Comparison of ENCODE assay signal across 14 cellular contexts in genomic region chr17:8946476-8946875, GRCh38. TPM values are rescaled to one million over a fixed set of nuclear protein-coding genes. Genes with fewer than 3 reads are reported as not detected.
DNase-seq lines count a peak whose midpoint lies in the region; ATAC-seq and TF ChIP-seq lines count a peak whose summit lies in the region.
"Had no signal": no experiment of that assay in that cellular context is flagged by ENCODE, and none has a peak within 500 bp of the region (broad histone marks: within the 10 kb centered on the region; RNA-seq: fewer than 3 reads in every experiment).

No MANE protein-coding gene starts in this region.

- H3K4me3 Mint-ChIP-seq in activated T-cell treated with anti-CD3 and anti-CD28 coated beads, Interleukin-2, amount 50 U/mL, for 72 hours, result peak overlapping the region in 1 of 2 donors; percentile 11
- H3K4me3 Mint-ChIP-seq in dendritic cell treated with granulocyte-macrophage colony-stimulating factor and Interleukin-4, amounts not matched to agents 40 ng/mL and 50 ng/mL, for 4 days, result no peak overlapping the region
- H3K4me3 Mint-ChIP-seq in stimulated activated naive B cell treated with anti-CD40 and anti-IgM and Interleukin-4, amounts not matched to agents 10 μg/mL and 1 μg/mL and 100 μg/mL, for 72 hours, result no peak overlapping the region
- no peak overlapping the region for H3K4me3 Mint-ChIP-seq in HFFc6

- peaks cover 88% of the 10 kb centered on the region for H3K4me1 Mint-ChIP-seq in activated T-cell treated with anti-CD3 and anti-CD28 coated beads, Interleukin-2, amount 50 U/mL, for 72 hours (ENCODE audit: low read depth)
- H3K4me1 Mint-ChIP-seq in dendritic cell treated with granulocyte-macrophage colony-stimulating factor and Interleukin-4, amounts not matched to agents 40 ng/mL and 50 ng/mL, for 4 days (ENCODE audit: low read depth), result peaks cover 87% of the 10 kb centered on the region
- H3K4me1 Mint-ChIP-seq in stimulated activated naive B cell treated with anti-CD40 and anti-IgM and Interleukin-4, amounts not matched to agents 10 μg/mL and 1 μg/mL and 100 μg/mL, for 72 hours, result peaks cover 49 to 71% of the 10 kb centered on the region in 2 donors
- H3K4me1 Mint-ChIP-seq in HFFc6 (ENCODE audit: low read depth), result no peaks in the 10 kb centered on the region

- H3K27ac Mint-ChIP-seq in activated T-cell treated with anti-CD3 and anti-CD28 coated beads, Interleukin-2, amount 50 U/mL, for 72 hours, result no peak overlapping the region
- H3K27ac Mint-ChIP-seq in dendritic cell treated with granulocyte-macrophage colony-stimulating factor and Interleukin-4, amounts not matched to agents 40 ng/mL and 50 ng/mL, for 4 days, result peak overlapping the region; percentile 73
- peak overlapping the region; percentile 42 for H3K27ac Mint-ChIP-seq in stimulated activated naive B cell treated with anti-CD40 and anti-IgM and Interleukin-4, amounts not matched to agents 10 μg/mL and 1 μg/mL and 100 μg/mL, for 72 hours
- H3K27ac Mint-ChIP-seq in HFFc6, result no peak overlapping the region

- TF ChIP-seq CTCF in HFFc6 (IDR thresholded peaks at IDR 0.05), result no peak

- ATAC-seq in activated T-cell treated with anti-CD3 and anti-CD28 coated beads, Interleukin-2, amount 50 U/mL, for 72 hours (replicated peaks in 1 of 2), result peak; percentile 24 to 28
- no peak for ATAC-seq in stimulated activated naive B cell treated with anti-CD40 and anti-IgM and Interleukin-4, amounts not matched to agents 10 μg/mL and 1 μg/mL and 100 μg/mL, for 72 hours (replicated peaks)
- ATAC-seq in GM18873 (IDR thresholded peaks at IDR 0.05; ENCODE audit: low FRiP score, unreplicated experiment), result no peak

- DNase-seq in activated T-cell treated with anti-CD3 and anti-CD28 coated beads, Interleukin-2, amount 50 U/mL, for 72 hours, result peak in 1 of 2 donors; percentile 48
- DNase-seq in activated T-cell treated with anti-CD3 and anti-CD28 coated beads for 4 hours, result no peak
- peak; percentile 5 for DNase-seq in RKO (ENCODE audit: low spot score)
- DNase-seq in stimulated activated naive B cell treated with anti-CD40 and anti-IgM and Interleukin-4, amounts not matched to agents 10 μg/mL and 1 μg/mL and 100 μg/mL, for 72 hours, result no peak
- DNase-seq in HFFc6, result no peak
- DNase-seq in kidney glomerular epithelial cell (lab: John Stamatoyannopoulos, UW), result no peak
- DNase-seq: ACHN, cortex of kidney, NCI-H2081, NCI-H774 had no signal

- intact Hi-C loops in dendritic cell treated with granulocyte-macrophage colony-stimulating factor and Interleukin-4, amounts not matched to agents 40 ng/mL and 50 ng/mL, for 4 days (cut with micrococcal nuclease), result no loop called here

- no peaks in the 10 kb centered on the region for H3K27me3 Mint-ChIP-seq in activated T-cell treated with anti-CD3 and anti-CD28 coated beads, Interleukin-2, amount 50 U/mL, for 72 hours (ENCODE audit: low read depth)
- H3K27me3 Mint-ChIP-seq in dendritic cell treated with granulocyte-macrophage colony-stimulating factor and Interleukin-4, amounts not matched to agents 40 ng/mL and 50 ng/mL, for 4 days, result no peaks in the 10 kb centered on the region
- no peaks in the 10 kb centered on the region for H3K27me3 Mint-ChIP-seq in stimulated activated naive B cell treated with anti-CD40 and anti-IgM and Interleukin-4, amounts not matched to agents 10 μg/mL and 1 μg/mL and 100 μg/mL, for 72 hours
- no peaks in the 10 kb centered on the region; the same call in none of the 2 replicates for H3K27me3 Mint-ChIP-seq in HFFc6 (ENCODE audit: insufficient read depth)

- H3K9me3 Mint-ChIP-seq in activated T-cell treated with anti-CD3 and anti-CD28 coated beads, Interleukin-2, amount 50 U/mL, for 72 hours, result peaks cover 4 to 6% of the 10 kb centered on the region in 2 donors
- no peaks in the 10 kb centered on the region for H3K9me3 Mint-ChIP-seq in dendritic cell treated with granulocyte-macrophage colony-stimulating factor and Interleukin-4, amounts not matched to agents 40 ng/mL and 50 ng/mL, for 4 days
- H3K9me3 Mint-ChIP-seq in stimulated activated naive B cell treated with anti-CD40 and anti-IgM and Interleukin-4, amounts not matched to agents 10 μg/mL and 1 μg/mL and 100 μg/mL, for 72 hours, result peaks cover 0 to 3% of the 10 kb centered on the region in 2 donors
- peaks cover 45% of the 10 kb centered on the region for H3K9me3 Mint-ChIP-seq in HFFc6

- peaks cover 23 to 27% of the 10 kb centered on the region in 2 donors for H3K36me3 Mint-ChIP-seq in activated T-cell treated with anti-CD3 and anti-CD28 coated beads, Interleukin-2, amount 50 U/mL, for 72 hours (ENCODE audit: insufficient read depth in 2 of 2)
- peaks cover 93% of the 10 kb centered on the region for H3K36me3 Mint-ChIP-seq in dendritic cell treated with granulocyte-macrophage colony-stimulating factor and Interleukin-4, amounts not matched to agents 40 ng/mL and 50 ng/mL, for 4 days (ENCODE audit: low read depth)
- peaks cover 30 to 63% of the 10 kb centered on the region in 2 donors for H3K36me3 Mint-ChIP-seq in stimulated activated naive B cell treated with anti-CD40 and anti-IgM and Interleukin-4, amounts not matched to agents 10 μg/mL and 1 μg/mL and 100 μg/mL, for 72 hours
- H3K36me3 Mint-ChIP-seq in HFFc6 (ENCODE audit: low read depth), result 0 out of 2 replicates have a peak, but pooled peaks cover 4% of the 10 kb centered on the region

RNA-seq across cellular contexts. Expression of gene PIK3R5, which starts 19.0 kb away (rescaled TPM):
- total RNA-seq in activated T-cell treated with anti-CD3 and anti-CD28 coated beads, Interleukin-2, amount 50 U/mL, for 72 hours, result 10 to 100 TPM; 43.0 to 45.4 TPM
- total RNA-seq in HFFc6 (2021; fragmentation: NEBNext Ultra II Directional; extraction: Animal tissue kit (Norgen Biotek cat#: 25700)), result not detected
- total RNA-seq: fibroblast of lung, lung microvascular endothelial cell had no signal

Comparison
In these comparisons a context has a peak if more than half of its experiments do, and no peak if none do; other contexts are left out.
1. ATAC-seq: peak in activated T-cell treated with anti-CD3 and anti-CD28 coated beads, Interleukin-2, amount 50 U/mL, for 72 hours (2 of 2); none in stimulated activated naive B cell treated with anti-CD40 and anti-IgM and Interleukin-4, amounts not matched to agents 10 μg/mL and 1 μg/mL and 100 μg/mL, for 72 hours (0 of 2) and GM18873 (single experiment).
2. H3K27ac Mint-ChIP-seq: peak in dendritic cell treated with granulocyte-macrophage colony-stimulating factor and Interleukin-4, amounts not matched to agents 40 ng/mL and 50 ng/mL, for 4 days (single experiment) and stimulated activated naive B cell treated with anti-CD40 and anti-IgM and Interleukin-4, amounts not matched to agents 10 μg/mL and 1 μg/mL and 100 μg/mL, for 72 hours (single experiment); none in activated T-cell treated with anti-CD3 and anti-CD28 coated beads, Interleukin-2, amount 50 U/mL, for 72 hours (single experiment) and HFFc6 (single experiment).
3. RNA of gene PIK3R5, which starts 19.0 kb away (total RNA-seq): 43.0 to 45.4 TPM in activated T-cell treated with anti-CD3 and anti-CD28 coated beads, Interleukin-2, amount 50 U/mL, for 72 hours; not detected in HFFc6; every median in the first group is over 10 times any median in the second.